1 cellular context compared by ENCODE assay signal in the genomic region with DNA sequence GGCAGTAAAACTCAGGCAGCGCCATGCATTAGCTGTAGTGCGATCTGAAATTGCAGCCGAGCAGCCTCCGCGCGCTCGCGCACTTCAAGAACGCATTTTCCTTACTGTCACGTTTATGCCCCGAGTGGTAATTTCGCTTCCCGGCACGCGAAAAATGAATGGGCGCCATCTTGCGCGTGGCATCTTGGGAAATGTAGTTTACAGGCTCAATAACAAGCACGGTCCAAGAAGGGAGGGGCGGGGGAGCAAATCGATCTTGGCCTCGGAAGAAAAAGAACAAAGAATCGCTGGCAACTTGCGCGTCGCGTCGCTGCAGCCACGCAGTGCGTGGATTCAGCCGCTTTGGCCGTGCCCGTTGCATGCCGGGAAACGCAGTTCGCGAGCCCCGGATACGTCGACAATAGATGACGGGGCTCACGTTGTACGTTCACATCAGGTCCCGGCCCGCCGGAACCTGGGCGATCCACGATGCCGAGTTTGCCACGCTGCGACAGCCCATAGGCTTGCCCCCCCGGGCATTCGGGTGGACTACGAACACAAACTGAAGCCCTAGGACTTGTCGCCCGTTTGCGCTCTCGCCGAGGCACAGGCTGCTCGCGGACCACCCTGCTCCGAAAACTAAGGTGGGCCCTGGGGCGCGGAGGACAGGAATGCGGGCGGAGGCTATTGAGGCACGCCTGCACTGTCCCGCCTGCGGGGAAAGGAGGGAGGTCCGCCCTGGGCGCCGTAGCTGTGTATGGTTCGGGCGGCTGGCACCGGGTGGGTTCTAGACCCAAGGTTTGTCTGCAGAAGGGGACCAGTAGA.
TF ChIP-seq lines count a peak whose summit lies in the region.

FTSJ1 (plus strand) TSS at position 426 of the 804 bp plus-strand sequence. CDS start 1,849 bp downstream, outside the sequence.

TF ChIP-seq in Ishikawa, 13 proteins besides CTCF, POLR2A, EP300 and RAD21 (continued from another document):
- TF ChIP-seq, protein P1, sequence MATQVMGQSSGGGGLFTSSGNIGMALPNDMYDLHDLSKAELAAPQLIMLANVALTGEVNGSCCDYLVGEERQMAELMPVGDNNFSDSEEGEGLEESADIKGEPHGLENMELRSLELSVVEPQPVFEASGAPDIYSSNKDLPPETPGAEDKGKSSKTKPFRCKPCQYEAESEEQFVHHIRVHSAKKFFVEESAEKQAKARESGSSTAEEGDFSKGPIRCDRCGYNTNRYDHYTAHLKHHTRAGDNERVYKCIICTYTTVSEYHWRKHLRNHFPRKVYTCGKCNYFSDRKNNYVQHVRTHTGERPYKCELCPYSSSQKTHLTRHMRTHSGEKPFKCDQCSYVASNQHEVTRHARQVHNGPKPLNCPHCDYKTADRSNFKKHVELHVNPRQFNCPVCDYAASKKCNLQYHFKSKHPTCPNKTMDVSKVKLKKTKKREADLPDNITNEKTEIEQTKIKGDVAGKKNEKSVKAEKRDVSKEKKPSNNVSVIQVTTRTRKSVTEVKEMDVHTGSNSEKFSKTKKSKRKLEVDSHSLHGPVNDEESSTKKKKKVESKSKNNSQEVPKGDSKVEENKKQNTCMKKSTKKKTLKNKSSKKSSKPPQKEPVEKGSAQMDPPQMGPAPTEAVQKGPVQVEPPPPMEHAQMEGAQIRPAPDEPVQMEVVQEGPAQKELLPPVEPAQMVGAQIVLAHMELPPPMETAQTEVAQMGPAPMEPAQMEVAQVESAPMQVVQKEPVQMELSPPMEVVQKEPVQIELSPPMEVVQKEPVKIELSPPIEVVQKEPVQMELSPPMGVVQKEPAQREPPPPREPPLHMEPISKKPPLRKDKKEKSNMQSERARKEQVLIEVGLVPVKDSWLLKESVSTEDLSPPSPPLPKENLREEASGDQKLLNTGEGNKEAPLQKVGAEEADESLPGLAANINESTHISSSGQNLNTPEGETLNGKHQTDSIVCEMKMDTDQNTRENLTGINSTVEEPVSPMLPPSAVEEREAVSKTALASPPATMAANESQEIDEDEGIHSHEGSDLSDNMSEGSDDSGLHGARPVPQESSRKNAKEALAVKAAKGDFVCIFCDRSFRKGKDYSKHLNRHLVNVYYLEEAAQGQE (IDR thresholded peaks at IDR 0.05; ENCODE audit: low read depth): no peak
- TF ChIP-seq EGR1 (IDR thresholded peaks at IDR 0.05) (no peak), ZBTB7A (IDR thresholded peaks at IDR 0.05; ENCODE audit: low read depth) (no peak)
